Comparison of ENCODE assay signal across 11 cellular contexts in genomic region chr7:600935-601334, GRCh38.
DNase-seq lines count a peak whose midpoint lies in the region; ATAC-seq, FAIRE-seq and TF ChIP-seq lines count a peak whose summit lies in the region.
"Had no signal": no experiment of that assay in that cellular context is flagged by ENCODE, and none has a peak within 500 bp of the region (broad histone marks: within the 10 kb centered on the region; RNA-seq: fewer than 3 reads in every experiment).

No MANE protein-coding gene starts in this region.

- FAIRE-seq in kidney (lab: Jason Lieb, UNC) = no peak
- FAIRE-seq: pancreas had no signal

- H3K27me3 ChIP-seq in stomach = no peaks in the 10 kb centered on the region
- H3K27me3 ChIP-seq: pancreas had no signal

- no peaks in the 10 kb centered on the region for H3K9me3 Mint-ChIP-seq in activated CD4-positive, alpha-beta T cell treated with anti-CD3 and anti-CD28 coated beads for 36 hours (ENCODE audit: low read depth)
- peaks cover under 1% of the 10 kb centered on the region for H3K9me3 Mint-ChIP-seq in activated CD8-positive, alpha-beta T cell treated with anti-CD3 and anti-CD28 coated beads, Interleukin-2, amount 10 ng/mL, durations not matched to agents 7 days and 5 days (ENCODE audit: insufficient read depth)

- intact Hi-C loops in activated CD4-positive, alpha-beta T cell treated with anti-CD3 and anti-CD28 coated beads for 36 hours (cut with DNase I, micrococcal nuclease) = loop anchor here (1.0 to 10.0 kb wide), 13 partner anchors 16 to 1806 kb away; partner anchors contain the start of genes DNAAF5 (in 2 of the 2), GPR146 (in 1 of the 2), PDGFA (in 1 of the 2) and PRKAR1B (in 1 of the 2)
- intact Hi-C loops in kidney (cut with DNase I) (no loop called here), stomach (cut with DNase I; ENCODE audit: low total_unique reads) (no loop called here)

- H3K36me3 Mint-ChIP-seq in activated CD4-positive, alpha-beta T cell treated with anti-CD3 and anti-CD28 coated beads for 36 hours (ENCODE audit: low read depth) = peaks cover 41% of the 10 kb centered on the region
- peaks cover 36% of the 10 kb centered on the region for H3K36me3 Mint-ChIP-seq in activated CD8-positive, alpha-beta T cell treated with anti-CD3 and anti-CD28 coated beads, Interleukin-2, amount 10 ng/mL, durations not matched to agents 7 days and 5 days (ENCODE audit: low read depth)

- 78 to 93% (median 90%) methylated on average over 19 of the region's 19 CpGs for WGBS in stomach, 5 donors

- H3K9ac ChIP-seq in kidney (ENCODE audit: low read length in 2 of 2) = no peak overlapping the region

- POLR2A ChIA-PET in activated CD4-positive, alpha-beta T cell treated with anti-CD3 and anti-CD28 coated beads for 36 hours (lab: Charles Lee) = interaction anchor here (0.6 kb wide), 1 partner anchor 19 kb away, joined by 5 read pairs; no protein-coding TSS in a partner anchor
- POLR2A ChIA-PET in activated CD8-positive, alpha-beta T cell treated with anti-CD3 and anti-CD28 coated beads, Interleukin-2, amount 10 ng/mL, durations not matched to agents 7 days and 5 days (lab: Charles Lee) = interaction anchor here (0.8 to 7.5 kb wide), 4 partner anchors 10 to 239 kb away, joined by 3 to 128 read pairs (median 21); no protein-coding TSS in a partner anchor

- H3K36me3 ChIP-seq in kidney (ENCODE audit: control insufficient read depth in 1 of 2, insufficient read depth in 2 of 2, low read length in 2 of 2) (no peaks in the 10 kb centered on the region), stomach (peaks cover 0 to 19% (median 11%) of the 10 kb centered on the region in 4 donors)
- H3K36me3 ChIP-seq: pancreas had no signal

- no peaks in the 10 kb centered on the region for H3K9me3 ChIP-seq in kidney (ENCODE audit: control insufficient read depth in 1 of 2, low read length in 2 of 2)
- H3K9me3 ChIP-seq in stomach = peaks cover 0 to under 1% (median 0%) of the 10 kb centered on the region in 4 donors
- H3K9me3 ChIP-seq: pancreas had no signal

- CTCF ChIA-PET in activated CD4-positive, alpha-beta T cell treated with anti-CD3 and anti-CD28 coated beads for 36 hours (lab: Charles Lee) = no interaction called here
- CTCF ChIA-PET in activated CD8-positive, alpha-beta T cell treated with anti-CD3 and anti-CD28 coated beads, Interleukin-2, amount 10 ng/mL, durations not matched to agents 7 days and 5 days (lab: Charles Lee) = interaction anchor here (1.5 kb wide), 1 partner anchor 10 kb away, joined by 7 read pairs; no protein-coding TSS in a partner anchor

- no peak for TF ChIP-seq POLR2A in stomach (IDR thresholded peaks at IDR 0.05)

- no peak for TF ChIP-seq CTCF in kidney (IDR thresholded peaks at IDR 0.05; ENCODE audit: borderline replicate concordance, extremely low read depth, insufficient read depth)
- no peak for TF ChIP-seq CTCF in stomach (IDR thresholded peaks at IDR 0.05)

- H3K4me1 Mint-ChIP-seq in activated CD4-positive, alpha-beta T cell treated with anti-CD3 and anti-CD28 coated beads for 36 hours = peaks cover 62% of the 10 kb centered on the region
- H3K4me1 Mint-ChIP-seq in activated CD8-positive, alpha-beta T cell treated with anti-CD3 and anti-CD28 coated beads, Interleukin-2, amount 10 ng/mL, durations not matched to agents 7 days and 5 days (ENCODE audit: low read depth) = peaks cover 67% of the 10 kb centered on the region

- no peak for TF ChIP-seq EP300 in stomach (IDR thresholded peaks at IDR 0.05)

- H3K27ac ChIP-seq in kidney (ENCODE audit: low read depth in 2 of 2, low read length in 2 of 2) = peak overlapping the region; percentile 28 to 43
- peak overlapping the region in 4 of 5 donors; percentile 81 to 87 (median 83) for H3K27ac ChIP-seq in stomach
- H3K27ac ChIP-seq: HL-60, pancreas had no signal

- ATAC-seq in activated CD4-positive, alpha-beta T cell treated with anti-CD3 and anti-CD28 coated beads for 36 hours = no peak
- ATAC-seq in activated CD8-positive, alpha-beta T cell treated with anti-CD3 and anti-CD28 coated beads, Interleukin-2, amount 10 ng/mL, durations not matched to agents 7 days and 5 days = no peak

- H3K4me3 ChIP-seq in kidney (ENCODE audit: low read length in 2 of 2) (no peak overlapping the region), stomach (peak overlapping the region in 1 of 4 donors; percentile 3)
- H3K4me3 ChIP-seq: pancreas had no signal

- DNase-seq in activated CD4-positive, alpha-beta T cell treated with anti-CD3 and anti-CD28 coated beads for 36 hours = no peak
- DNase-seq in activated CD4-positive, alpha-beta T cell treated with anti-CD3 and anti-CD28 coated beads, Interleukin-2, amount 50 U/mL, for 1 hour = no peak
- DNase-seq in activated CD8-positive, alpha-beta T cell treated with anti-CD3 and anti-CD28 coated beads, Interleukin-2, amount 10 ng/mL, durations not matched to agents 7 days and 5 days = no peak
- DNase-seq in kidney (peak; percentile 72), stomach (no peak), mucosa of gallbladder (ENCODE audit: low spot score) (no peak), NCI-H69 (lab: John Stamatoyannopoulos, UW) (no peak), globus pallidus (ENCODE audit: low spot score) (no peak)
- DNase-seq: OCI-M1 had no signal

- H3K4me1 ChIP-seq in kidney (ENCODE audit: control insufficient read depth in 1 of 2, insufficient read depth in 1 of 2, low read depth in 1 of 2, low read length in 2 of 2) (peaks cover 0 to 15% of the 10 kb centered on the region in 2 donors), stomach (peaks cover 3 to 40% (median 19%) of the 10 kb centered on the region in 4 donors)
- H3K4me1 ChIP-seq: pancreas had no signal

- peak overlapping the region; percentile 91 for H3K27ac Mint-ChIP-seq in activated CD4-positive, alpha-beta T cell treated with anti-CD3 and anti-CD28 coated beads for 36 hours
- peak overlapping the region; percentile 60 for H3K27ac Mint-ChIP-seq in activated CD8-positive, alpha-beta T cell treated with anti-CD3 and anti-CD28 coated beads, Interleukin-2, amount 10 ng/mL, durations not matched to agents 7 days and 5 days

- H3K4me3 Mint-ChIP-seq in activated CD4-positive, alpha-beta T cell treated with anti-CD3 and anti-CD28 coated beads for 36 hours = peak overlapping the region; percentile 78
- H3K4me3 Mint-ChIP-seq in activated CD8-positive, alpha-beta T cell treated with anti-CD3 and anti-CD28 coated beads, Interleukin-2, amount 10 ng/mL, durations not matched to agents 7 days and 5 days = peak overlapping the region; percentile 42

- H3K27me3 Mint-ChIP-seq in activated CD4-positive, alpha-beta T cell treated with anti-CD3 and anti-CD28 coated beads for 36 hours = no peaks in the 10 kb centered on the region
- no peaks in the 10 kb centered on the region for H3K27me3 Mint-ChIP-seq in activated CD8-positive, alpha-beta T cell treated with anti-CD3 and anti-CD28 coated beads, Interleukin-2, amount 10 ng/mL, durations not matched to agents 7 days and 5 days (ENCODE audit: low read depth)

Comparison
In these comparisons a context has a peak if more than half of its experiments do, and no peak if none do; other contexts are left out.
1. intact Hi-C loops: an anchor here in activated CD4-positive, alpha-beta T cell treated with anti-CD3 and anti-CD28 coated beads for 36 hours (1.0 to 10.0 kb wide); none called in kidney and stomach.